25 cellular contexts compared by ENCODE assay signal in the genomic region with DNA sequence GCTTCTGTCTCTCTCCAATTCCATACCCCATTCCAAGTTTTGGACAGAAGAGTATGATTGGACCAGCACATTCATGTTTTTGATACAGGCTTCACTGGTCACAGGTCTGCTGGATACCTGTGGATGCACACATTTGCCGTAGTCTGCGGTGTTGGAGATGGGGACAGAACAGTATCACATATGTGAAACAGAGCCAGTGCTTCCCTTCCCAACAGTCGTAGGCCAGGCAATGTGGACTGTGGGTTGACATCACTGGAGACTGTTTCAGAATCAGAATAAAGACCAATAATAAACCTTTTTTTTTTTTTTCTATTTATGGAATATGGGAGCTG. TPM values are rescaled to one million over a fixed set of nuclear protein-coding genes. Genes with fewer than 3 reads are reported as not detected.
DNase-seq lines count a peak whose midpoint lies in the region; ATAC-seq and TF ChIP-seq lines count a peak whose summit lies in the region.
"Had no signal": no experiment of that assay in that cellular context is flagged by ENCODE, and none has a peak within 500 bp of the region (broad histone marks: within the 10 kb centered on the region; RNA-seq: fewer than 3 reads in every experiment).

No MANE protein-coding gene starts in this region.

- no peak overlapping the region for H3K9ac ChIP-seq in skeletal muscle satellite cell (ENCODE audit: low read depth, low read length)

- H3K27ac ChIP-seq in Panc1 (ENCODE audit: low read length) = no peak overlapping the region
- peak overlapping the region; percentile 81 for H3K27ac ChIP-seq in epithelial cell of prostate
- H3K27ac ChIP-seq: ascending aorta, tibial artery had no signal

- no peaks in the 10 kb centered on the region for H3K36me3 ChIP-seq in Panc1 (ENCODE audit: control insufficient read depth, insufficient read depth, low read length)
- H3K36me3 ChIP-seq in skeletal muscle satellite cell (ENCODE audit: insufficient read depth, low read length) = no peaks in the 10 kb centered on the region
- H3K36me3 ChIP-seq: ascending aorta, tibial artery had no signal

- in situ Hi-C loops in Panc1 (cut with HindIII; ENCODE audit: low pct_unique_long_range_greater_than_20kb, low sequenced_read_pairs) = no loop called here

- TF ChIP-seq CTCF in Panc1 (IDR thresholded peaks at IDR 0.05) = no peak

- POLR2A ChIA-PET in Panc1 (lab: Charles Lee) = interaction anchor here (0.6 kb wide), 1 partner anchor 130 kb away, joined by 8 read pairs; no protein-coding TSS in a partner anchor

- CTCF ChIA-PET in Panc1 (lab: Charles Lee) = no interaction called here

- no peaks in the 10 kb centered on the region for H3K27me3 ChIP-seq in Panc1 (ENCODE audit: control insufficient read depth, insufficient read depth, low read length)
- H3K27me3 ChIP-seq in skeletal muscle satellite cell (ENCODE audit: control insufficient read depth, insufficient read depth, low read length) = no peaks in the 10 kb centered on the region
- H3K27me3 ChIP-seq: ascending aorta, tibial artery had no signal

- DNase-seq in activated naive CD4-positive, alpha-beta T cell treated with anti-CD3 and anti-CD28 coated beads, Interleukin-2, amount 50 U/mL, for 72 hours (ENCODE audit: low spot score in 2 of 2) = no peak
- DNase-seq in Panc1 (ENCODE audit: low read depth, low spot score) (no peak), epithelial cell of prostate (ENCODE audit: low read depth, low spot score) (no peak), AG08396 (ENCODE audit: low spot score) (no peak)
- DNase-seq: 8988T; activated CD8-positive, alpha-beta memory T cell treated with anti-CD3 and anti-CD28 coated beads, Interleukin-2, amount 50 U/mL, for 4 hours; foreskin melanocyte; GDM1; midbrain; naive thymus-derived CD8-positive, alpha-beta T cell; NCI-H1048; NCI-H187; stimulated activated naive CD8-positive, alpha-beta T cell treated with anti-CD3 and anti-CD28 coated beads, Interleukin-15, amount 100 ng/mL, for 72 hours; tibial artery had no signal

- no peak for ATAC-seq in activated naive CD4-positive, alpha-beta T cell treated with anti-CD3 and anti-CD28 coated beads, Interleukin-2, amount 50 U/mL, for 72 hours
- ATAC-seq in Panc1 = peak; percentile 49
- no peak for ATAC-seq in GM21360 (IDR thresholded peaks at IDR 0.05; ENCODE audit: unreplicated experiment)
- no peak for ATAC-seq in HG03139 (IDR thresholded peaks at IDR 0.05; ENCODE audit: unreplicated experiment)
- ATAC-seq: activated T-helper 17 cell treated with anti-CD3 and anti-CD28 coated beads, Interleukin-2, amount 50 U/mL, for 72 hours; GM23338; naive thymus-derived CD8-positive, alpha-beta T cell; Right ventricle myocardium inferior; stimulated activated naive CD8-positive, alpha-beta T cell treated with anti-CD3 and anti-CD28 coated beads, Interleukin-15, amount 100 ng/mL, for 72 hours; WTC11 had no signal

- BruUV-seq in Panc1 (replicated peaks; lab: Mats Ljungman, UMichigan) = no TSS peak

- H3K4me3 Mint-ChIP-seq in activated naive CD4-positive, alpha-beta T cell treated with anti-CD3 and anti-CD28 coated beads, Interleukin-2, amount 50 U/mL, for 24 hours = no peak overlapping the region
- H3K4me3 Mint-ChIP-seq: activated naive CD8-positive, alpha-beta T cell; activated T-helper 17 cell treated with anti-CD3 and anti-CD28 coated beads, Interleukin-2, amount 50 U/mL, for 72 hours; B cell; GM23338; stimulated activated naive CD8-positive, alpha-beta T cell treated with anti-CD3 and anti-CD28 coated beads, Interleukin-15, amount 100 ng/mL, for 72 hours; WTC11 had no signal

- H3K4me3 ChIP-seq in Panc1 (ENCODE audit: low read depth in 2 of 2, low read length in 2 of 2) (no peak overlapping the region), skeletal muscle satellite cell (ENCODE audit: low read length) (no peak overlapping the region)
- H3K4me3 ChIP-seq: ascending aorta, GM23338, tibial artery had no signal

- H3K4me1 ChIP-seq in Panc1 (ENCODE audit: control insufficient read depth, insufficient read depth, low read length) = peaks cover 30% of the 10 kb centered on the region
- peaks cover 35% of the 10 kb centered on the region for H3K4me1 ChIP-seq in skeletal muscle satellite cell (ENCODE audit: control insufficient read depth, insufficient read depth, low read length)

- no peaks in the 10 kb centered on the region for H3K9me3 Mint-ChIP-seq in activated naive CD4-positive, alpha-beta T cell treated with anti-CD3 and anti-CD28 coated beads, Interleukin-2, amount 50 U/mL, for 24 hours
- no peaks in the 10 kb centered on the region for H3K9me3 Mint-ChIP-seq in activated naive CD4-positive, alpha-beta T cell treated with anti-CD3 and anti-CD28 coated beads, Interleukin-2, amount 50 U/mL, for 72 hours
- H3K9me3 Mint-ChIP-seq: activated T-helper 17 cell treated with anti-CD3 and anti-CD28 coated beads, Interleukin-2, amount 50 U/mL, for 72 hours; naive thymus-derived CD8-positive, alpha-beta T cell; stimulated activated naive CD8-positive, alpha-beta T cell treated with anti-CD3 and anti-CD28 coated beads, Interleukin-15, amount 100 ng/mL, for 72 hours had no signal

- no peaks in the 10 kb centered on the region for H3K27me3 Mint-ChIP-seq in activated naive CD4-positive, alpha-beta T cell treated with anti-CD3 and anti-CD28 coated beads, Interleukin-2, amount 50 U/mL, for 24 hours
- H3K27me3 Mint-ChIP-seq: activated naive CD8-positive, alpha-beta T cell; activated T-helper 17 cell treated with anti-CD3 and anti-CD28 coated beads, Interleukin-2, amount 50 U/mL, for 72 hours; B cell; naive thymus-derived CD8-positive, alpha-beta T cell; stimulated activated naive CD8-positive, alpha-beta T cell treated with anti-CD3 and anti-CD28 coated beads, Interleukin-15, amount 100 ng/mL, for 72 hours had no signal

- H3K9me3 ChIP-seq in Panc1 (ENCODE audit: control insufficient read depth, insufficient read depth, low read depth, low read length) (no peaks in the 10 kb centered on the region), skeletal muscle satellite cell (replicated peaks; ENCODE audit: low read length) (no peaks in the 10 kb centered on the region)
- H3K9me3 ChIP-seq: ascending aorta, tibial artery had no signal

- intact Hi-C loops in Panc1 (cut with micrococcal nuclease; ENCODE audit: unreplicated experiment) = no loop called here

- H3K4me2 ChIP-seq in skeletal muscle satellite cell (ENCODE audit: low read length) = peak overlapping the region; percentile 46
- H3K4me2 ChIP-seq: GM23338 had no signal

- H3K4me1 Mint-ChIP-seq in activated naive CD4-positive, alpha-beta T cell treated with anti-CD3 and anti-CD28 coated beads, Interleukin-2, amount 50 U/mL, for 24 hours = peaks cover 69% of the 10 kb centered on the region

- peak overlapping the region; percentile 66 for H3K27ac Mint-ChIP-seq in activated naive CD4-positive, alpha-beta T cell treated with anti-CD3 and anti-CD28 coated beads, Interleukin-2, amount 50 U/mL, for 24 hours
- no peak overlapping the region for H3K27ac Mint-ChIP-seq in activated naive CD4-positive, alpha-beta T cell treated with anti-CD3 and anti-CD28 coated beads, Interleukin-2, amount 50 U/mL, for 72 hours
- H3K27ac Mint-ChIP-seq: activated T-helper 17 cell treated with anti-CD3 and anti-CD28 coated beads, Interleukin-2, amount 50 U/mL, for 72 hours; B cell; GM23338; stimulated activated naive CD8-positive, alpha-beta T cell treated with anti-CD3 and anti-CD28 coated beads, Interleukin-15, amount 100 ng/mL, for 72 hours had no signal

- peaks cover 1% of the 10 kb centered on the region for H3K36me3 Mint-ChIP-seq in activated naive CD4-positive, alpha-beta T cell treated with anti-CD3 and anti-CD28 coated beads, Interleukin-2, amount 50 U/mL, for 24 hours
- H3K36me3 Mint-ChIP-seq in activated naive CD4-positive, alpha-beta T cell treated with anti-CD3 and anti-CD28 coated beads, Interleukin-2, amount 50 U/mL, for 72 hours = no peaks in the 10 kb centered on the region
- H3K36me3 Mint-ChIP-seq: activated naive CD8-positive, alpha-beta T cell; naive thymus-derived CD8-positive, alpha-beta T cell had no signal

RNA-seq across cellular contexts. Expression of gene ACSL3, which starts 18.7 kb away (rescaled TPM):
- total RNA-seq in activated naive CD4-positive, alpha-beta T cell treated with anti-CD3 and anti-CD28 coated beads, Interleukin-2, amount 50 U/mL, for 72 hours = 10 to 100 TPM; 36.1 to 37.1 TPM
- 85.2 TPM for total RNA-seq in Panc1 (2021; ENCODE audit: unreplicated experiment)
- polyA plus RNA-seq in Panc1 (2012; ENCODE audit: insufficient read length) = 38.7 TPM
- total RNA-seq in skeletal muscle satellite cell (2012; rRNA removed) = 80.8 and 154 TPM in 2 replicates
